In the genomic region with DNA sequence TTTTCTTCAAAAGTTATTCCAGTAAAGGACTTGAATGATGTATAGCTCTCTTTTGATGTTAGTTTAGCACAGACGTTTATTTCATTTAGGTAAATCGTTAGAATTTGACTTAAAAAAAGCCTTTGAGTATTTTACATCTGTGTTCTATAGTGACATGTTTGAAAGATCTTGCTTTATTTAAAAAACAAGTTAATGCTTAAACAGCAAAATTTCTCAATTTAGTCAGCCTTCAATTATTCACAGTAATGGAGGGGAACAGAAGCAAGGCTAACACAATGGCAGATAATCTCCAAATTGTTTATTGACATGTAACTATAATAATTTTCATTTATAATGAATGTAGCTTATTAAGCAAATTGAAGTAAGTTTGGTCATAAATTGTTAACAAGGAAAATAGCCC, we compare ENCODE assay signal across 30 cellular contexts.
"Had no signal": no experiment of that assay in that cellular context is flagged by ENCODE, and none has a peak within 500 bp of the region (broad histone marks: within the 10 kb centered on the region; RNA-seq: fewer than 3 reads in every experiment).

No MANE protein-coding gene starts in this region.

- H3K4me3 Mint-ChIP-seq: immature natural killer cell; mesothelial cell of epicardium; naive B cell; natural killer cell; nephron progenitor cell; neural progenitor cell; stimulated activated naive B cell treated with anti-CD40 and anti-IgM and Interleukin-4, amounts not matched to agents 10 μg/mL and 1 μg/mL and 100 μg/mL, for 72 hours had no signal

- H3K27ac Mint-ChIP-seq: natural killer cell; neural progenitor cell; progenitor cell of endocrine pancreas; stimulated activated naive B cell treated with anti-CD40 and anti-IgM and Interleukin-4, amounts not matched to agents 10 μg/mL and 1 μg/mL and 100 μg/mL, for 72 hours had no signal

- ATAC-seq: natural killer cell; sciatic nerve; stimulated activated naive B cell treated with anti-CD40 and anti-IgM and Interleukin-4, amounts not matched to agents 10 μg/mL and 1 μg/mL and 100 μg/mL, for 72 hours; stimulated activated naive CD8-positive, alpha-beta T cell treated with anti-CD3 and anti-CD28 coated beads, Interleukin-15, Interleukin-2, amounts not matched to agents 100 U/mL and 50 U/mL, for 24 hours had no signal

- H3K4me3 ChIP-seq: left ventricle myocardium inferior, lung, neural progenitor cell, right atrium auricular region, skin epidermis, stomach, testis, thyroid gland, transverse colon, upper lobe of left lung had no signal

- H3K9me3 ChIP-seq: left ventricle myocardium inferior, neutrophil, right atrium auricular region, stomach, testis, thyroid gland, transverse colon, upper lobe of left lung had no signal

- H3K36me3 Mint-ChIP-seq: naive B cell, natural killer cell had no signal

- H3K27me3 ChIP-seq: neural progenitor cell, neutrophil, right atrium auricular region, stomach, testis, thyroid gland, transverse colon, upper lobe of left lung had no signal

- DNase-seq: hypothalamus; immature natural killer cell; islet precursor cell; left ventricle myocardium inferior; mesendoderm; naive B cell; natural killer cell; nephron progenitor cell; occipital lobe; stimulated activated CD4-positive, alpha-beta T cell treated with anti-CD3 and anti-CD28 coated beads, Interleukin-12 subunit alpha, Interleukin-12 subunit beta, amount 100 ng/mL, for 4 hours; stimulated activated CD4-positive, alpha-beta T cell treated with anti-CD3 and anti-CD28 coated beads, Interleukin-15, amount 100 ng/mL, for 24 hours; stimulated activated CD4-positive, alpha-beta T cell treated with anti-CD3 and anti-CD28 coated beads, Interleukin-2, amount 100 ng/mL, for 24 hours; stimulated activated CD4-positive, alpha-beta T cell treated with anti-CD3 and anti-CD28 coated beads, Interleukin-4, amount 100 ng/mL, for 1 hour; stimulated activated naive B cell treated with anti-CD40 and anti-IgM and Interleukin-4, amounts not matched to agents 10 μg/mL and 1 μg/mL and 100 μg/mL, for 72 hours; stimulated activated naive CD8-positive, alpha-beta T cell treated with anti-CD3 and anti-CD28 coated beads, Interleukin-15, Interleukin-2, amounts not matched to agents 100 U/mL and 50 U/mL, for 24 hours; stomach; testis; thyroid gland; transverse colon; upper lobe of left lung had no signal

- H3K4me1 ChIP-seq: neural progenitor cell, parathyroid adenoma, right atrium auricular region, testis, thyroid gland, upper lobe of left lung had no signal

- FAIRE-seq: urothelium cell line had no signal

- H3K27me3 Mint-ChIP-seq: naive B cell; progenitor cell of endocrine pancreas; stimulated activated naive B cell treated with anti-CD40 and anti-IgM and Interleukin-4, amounts not matched to agents 10 μg/mL and 1 μg/mL and 100 μg/mL, for 72 hours had no signal

- H3K9ac ChIP-seq: neural progenitor cell, parathyroid adenoma had no signal

- H3K9me3 Mint-ChIP-seq: immature natural killer cell; mesothelial cell of epicardium; naive B cell; natural killer cell; nephron progenitor cell; stimulated activated naive B cell treated with anti-CD40 and anti-IgM and Interleukin-4, amounts not matched to agents 10 μg/mL and 1 μg/mL and 100 μg/mL, for 72 hours had no signal

- H3K27ac ChIP-seq: left ventricle myocardium inferior, neural progenitor cell, neutrophil, parathyroid adenoma, right atrium auricular region, skin epidermis, stomach, testis, thyroid gland, transverse colon, upper lobe of left lung had no signal

- H3K4me1 Mint-ChIP-seq: neural progenitor cell had no signal

- H3K36me3 ChIP-seq: right atrium auricular region, thyroid gland had no signal
